22 cellular contexts compared by ENCODE assay signal in genomic region chr5:5191906-5192305, GRCh38. TPM values are rescaled to one million over a fixed set of nuclear protein-coding genes. Genes with fewer than 3 reads are reported as not detected.
A peak's percentile ranks its signal among the peaks of the same experiment; 100 is the strongest.
DNase-seq lines count a peak whose midpoint lies in the region; ATAC-seq, FAIRE-seq and TF ChIP-seq lines count a peak whose summit lies in the region.
"Had no signal": no experiment of that assay in that cellular context is flagged by ENCODE, and none has a peak within 500 bp of the region (broad histone marks: within the 10 kb centered on the region; RNA-seq: fewer than 3 reads in every experiment).

No MANE protein-coding gene starts in this region.

- H3K56ac ChIP-seq in mesendoderm (ENCODE audit: low read length), result no peak overlapping the region

- no peak overlapping the region for H3K4me3 ChIP-seq in A673 (ENCODE audit: low read depth, low read length, poor library complexity, severe bottlenecking)
- no peak overlapping the region for H3K4me3 ChIP-seq in mesendoderm (ENCODE audit: low read length)
- H3K4me3 ChIP-seq: GM23248 had no signal

- no peak for FAIRE-seq in RCC 7860 (lab: Jason Lieb, UNC)
- FAIRE-seq: D721Med, G401.6, GM12891, GM19239 had no signal

- no peak for ATAC-seq in HG02642 (IDR thresholded peaks at IDR 0.05; ENCODE audit: poor library complexity, unreplicated experiment)
- no peak for ATAC-seq in activated CD4-positive, CD25-positive, alpha-beta regulatory T cell treated with anti-CD3 and anti-CD28 coated beads, Interleukin-2, amount 50 U/mL, for 24 hours
- ATAC-seq: HCT116 had no signal

- H3K4me2 ChIP-seq in mesendoderm (ENCODE audit: low read length), result no peak overlapping the region

- H3K4me1 ChIP-seq in A673 (ENCODE audit: insufficient read depth, low read length, poor library complexity, severe bottlenecking) (peaks cover 26% of the 10 kb centered on the region), mesendoderm (ENCODE audit: control insufficient read depth, low read depth, low read length) (no peaks in the 10 kb centered on the region)
- H3K4me1 ChIP-seq: BE2C, Caco-2 had no signal

- POLR2A ChIA-PET in A673 (lab: Charles Lee; ENCODE audit: low non-redundant PET), result no interaction called here

- H2AK5ac ChIP-seq in mesendoderm (ENCODE audit: low read length), result no peak overlapping the region

- H3K79me1 ChIP-seq in mesendoderm (ENCODE audit: low read length), result no peaks in the 10 kb centered on the region

- peak overlapping the region; percentile 63 for H3K18ac ChIP-seq in mesendoderm (ENCODE audit: low read length)

- intact Hi-C loops in A673 (cut with micrococcal nuclease; ENCODE audit: unreplicated experiment), result loop anchor here (2.0 to 5.0 kb wide), 3 partner anchors 47 to 149 kb away; no protein-coding TSS in a partner anchor

- no peak overlapping the region for H2BK120ac ChIP-seq in mesendoderm (ENCODE audit: low read depth, low read length)

- H2BK5ac ChIP-seq in mesendoderm (ENCODE audit: low read length), result no peak overlapping the region

- H3K27ac ChIP-seq in A673 (ENCODE audit: low read depth, low read length, poor library complexity, severe bottlenecking) (no peak overlapping the region), mesendoderm (ENCODE audit: low read depth, low read length) (no peak overlapping the region)
- H3K27ac ChIP-seq: C4-2B, GM23248 had no signal

- H3K36me3 ChIP-seq in A673 (ENCODE audit: insufficient read depth, low read length, poor library complexity, severe bottlenecking) (no peaks in the 10 kb centered on the region), mesendoderm (ENCODE audit: control insufficient read depth, insufficient read depth, low read length) (no peaks in the 10 kb centered on the region)
- H3K36me3 ChIP-seq: BE2C had no signal

- no peak overlapping the region for H3K4ac ChIP-seq in mesendoderm (ENCODE audit: low read depth, low read length)

- H3K27me3 ChIP-seq in A673 (replicated peaks; ENCODE audit: insufficient read depth, low read depth, low read length, poor library complexity) (peaks cover 54% of the 10 kb centered on the region), mesendoderm (ENCODE audit: insufficient read depth, low read length, poor library complexity) (no peaks in the 10 kb centered on the region)
- H3K27me3 ChIP-seq: BE2C had no signal

- no peak overlapping the region for H4K8ac ChIP-seq in mesendoderm (ENCODE audit: low read depth, low read length)

- DNase-seq in A673 (ENCODE audit: low spot score), result peak; percentile 17
- DNase-seq in RCC 7860 (ENCODE audit: low spot score), result peak; percentile 41
- DNase-seq in glomerular visceral epithelial cell (ENCODE audit: extremely low spot score), result peak; percentile 37
- peak; percentile 55 for DNase-seq in mesendoderm
- no peak for DNase-seq in AML-193 (lab: John Stamatoyannopoulos, UW)
- no peak for DNase-seq in H4 (ENCODE audit: low spot score)
- DNase-seq: 8988T; BE2C; Caco-2; CD4-positive, alpha-beta T cell; GM23248; H7; HFFc6 had no signal

- BruUV-seq in A673 (replicated peaks; lab: Mats Ljungman, UMichigan), result no TSS peak

- no peak overlapping the region for H3K23ac ChIP-seq in mesendoderm (ENCODE audit: low read length)

- H2BK15ac ChIP-seq in mesendoderm (replicated peaks; ENCODE audit: low read depth), result no peak overlapping the region

- H4K5ac ChIP-seq in mesendoderm (ENCODE audit: low read length), result no peak overlapping the region

- no peak for TF ChIP-seq CTCF in A673 (conservative IDR thresholded peaks at IDR 0.05; ENCODE audit: low read depth, low read length)

- no peaks in the 10 kb centered on the region for H3K9me3 ChIP-seq in A673 (ENCODE audit: low read depth, low read length, poor library complexity, severe bottlenecking)
- H3K9me3 ChIP-seq: BE2C, Caco-2 had no signal

- H3K79me2 ChIP-seq in mesendoderm (ENCODE audit: control insufficient read depth, insufficient read depth, low read length), result no peaks in the 10 kb centered on the region

- no peak overlapping the region for H3K9ac ChIP-seq in mesendoderm (ENCODE audit: low read length)
- H3K9ac ChIP-seq: GM23248 had no signal

- WGBS in mesendoderm (ENCODE audit: extremely low coverage, insufficient coverage, low lambda C conversion rate), result no CpG with 5 or more reads among the region's 3 CpGs

- CTCF ChIA-PET in A673 (lab: Charles Lee), result no interaction called here

RNA-seq across cellular contexts. Expression of gene ADAMTS16, which starts 51.8 kb away (rescaled TPM):
- total RNA-seq in A673 (2021), result 0.28 and 0.35 TPM in 2 replicates
- 5.5 TPM for polyA plus RNA-seq in mesendoderm (2013, experiment 1 of 2)
- polyA plus RNA-seq in mesendoderm (2013, experiment 2 of 2), result 5.8 TPM
- 1.3 and 1.7 TPM in 2 replicates for total RNA-seq in H4 (2014; rRNA removed; shearing (Covaris generic))
- total RNA-seq: CD4-positive, alpha-beta T cell; HT-29 had no signal

Comparison
In these comparisons a context has a peak if more than half of its experiments do, and no peak if none do; other contexts are left out.
1. DNase-seq: peak in A673 (single experiment), RCC 7860 (single experiment), glomerular visceral epithelial cell (single experiment) and mesendoderm (single experiment); none in AML-193 (0 of 2) and H4 (single experiment).